ENCODE assay signal across 10 cellular contexts in the genomic region with DNA sequence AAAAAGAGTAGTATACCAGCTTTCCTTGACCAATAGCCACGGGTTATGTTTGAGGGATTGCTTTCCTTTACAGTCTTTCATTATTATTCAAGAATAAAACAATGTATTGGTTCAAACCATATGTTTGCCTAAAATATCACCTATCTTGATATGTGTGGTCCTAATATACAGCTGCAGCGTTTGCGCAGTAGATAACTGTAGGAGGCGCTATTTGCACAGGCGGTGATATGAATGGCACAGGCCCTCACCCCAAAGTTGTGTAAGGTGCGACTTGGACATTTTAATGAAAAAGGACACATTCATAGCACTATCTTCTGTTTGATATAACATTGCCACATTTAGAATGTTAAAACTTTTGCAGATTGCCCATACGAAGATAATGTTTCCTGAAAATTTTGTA.
A peak's percentile ranks its signal among the peaks of the same experiment; 100 is the strongest.
DNase-seq lines count a peak whose midpoint lies in the region; ATAC-seq and TF ChIP-seq lines count a peak whose summit lies in the region.
"Had no signal": no experiment of that assay in that cellular context is flagged by ENCODE, and none has a peak within 500 bp of the region (broad histone marks: within the 10 kb centered on the region; RNA-seq: fewer than 3 reads in every experiment).

No MANE protein-coding gene starts in this region.

- no peak for TF ChIP-seq POLR2A in testis (IDR thresholded peaks at IDR 0.05)

- H3K27me3 ChIP-seq in testis, result no peaks in the 10 kb centered on the region
- H3K27me3 ChIP-seq: tibial nerve had no signal

- H3K36me3 ChIP-seq in testis (ENCODE audit: low read depth, missing control alignments), result no peaks in the 10 kb centered on the region
- H3K36me3 ChIP-seq: tibial nerve had no signal

- peak; percentile 23 for TF ChIP-seq CTCF in choroid plexus epithelial cell (conservative IDR thresholded peaks at IDR 0.05; ENCODE audit: low read depth, low read length)
- TF ChIP-seq CTCF in testis (IDR thresholded peaks at IDR 0.05), result peak; percentile 14 to 25 (median 25)

- intact Hi-C loops in testis (cut with DNase I; ENCODE audit: low total_unique reads), result no loop called here

- H3K4me1 Mint-ChIP-seq in activated T-helper 17 cell treated with anti-CD3 and anti-CD28 coated beads, Interleukin-2, amount 50 U/mL, for 72 hours, result no peaks in the 10 kb centered on the region

- H3K9me3 ChIP-seq in testis, result no peaks in the 10 kb centered on the region
- H3K9me3 ChIP-seq: tibial nerve had no signal

- WGBS in testis, 2 donors, result 61 to 71% methylated on average over 7 of the region's 7 CpGs

- no peaks in the 10 kb centered on the region for H3K9me3 Mint-ChIP-seq in activated T-helper 17 cell treated with anti-CD3 and anti-CD28 coated beads, Interleukin-2, amount 50 U/mL, for 72 hours

- no peaks in the 10 kb centered on the region for H3K4me1 ChIP-seq in testis
- H3K4me1 ChIP-seq: tibial nerve had no signal

- no peak for ATAC-seq in activated T-helper 17 cell treated with anti-CD3 and anti-CD28 coated beads, Interleukin-2, amount 50 U/mL, for 72 hours (replicated peaks)
- ATAC-seq in GM19452 (IDR thresholded peaks at IDR 0.05; ENCODE audit: unreplicated experiment), result no peak
- no peak for ATAC-seq in GM19328 (IDR thresholded peaks at IDR 0.05; ENCODE audit: unreplicated experiment)

- DNase-seq in SIG-M5 treated with dmso at 0.1 percent for 504 hours (lab: John Stamatoyannopoulos, UW; ENCODE audit: unreplicated experiment) (peak; percentile 16), SIG-M5 (lab: John Stamatoyannopoulos, UW) (no peak), M059J (ENCODE audit: low read depth) (peak; percentile 5), choroid plexus epithelial cell (ENCODE audit: low read depth) (no peak), testis (peak; percentile 74)
- DNase-seq: NCI-H2107 had no signal

- no peak overlapping the region for H3K27ac Mint-ChIP-seq in activated T-helper 17 cell treated with anti-CD3 and anti-CD28 coated beads, Interleukin-2, amount 50 U/mL, for 72 hours

- H3K36me3 Mint-ChIP-seq in activated T-helper 17 cell treated with anti-CD3 and anti-CD28 coated beads, Interleukin-2, amount 50 U/mL, for 72 hours (ENCODE audit: low read depth), result no peaks in the 10 kb centered on the region

- H3K4me3 Mint-ChIP-seq in activated T-helper 17 cell treated with anti-CD3 and anti-CD28 coated beads, Interleukin-2, amount 50 U/mL, for 72 hours, result no peak overlapping the region

- H3K27ac ChIP-seq in testis, result no peak overlapping the region
- H3K27ac ChIP-seq: tibial nerve had no signal

- no peaks in the 10 kb centered on the region for H3K27me3 Mint-ChIP-seq in activated T-helper 17 cell treated with anti-CD3 and anti-CD28 coated beads, Interleukin-2, amount 50 U/mL, for 72 hours

- H3K4me3 ChIP-seq in choroid plexus epithelial cell (ENCODE audit: low read depth, low read length) (no peak overlapping the region), testis (no peak overlapping the region)
- H3K4me3 ChIP-seq: tibial nerve had no signal

Comparison
In these comparisons a context has a peak if more than half of its experiments do, and no peak if none do; other contexts are left out.
1. DNase-seq: peak in SIG-M5 treated with dmso at 0.1 percent for 504 hours (single experiment), M059J (single experiment) and testis (single experiment); none in SIG-M5 (single experiment) and choroid plexus epithelial cell (single experiment).